Comparison of ENCODE assay signal across 13 cellular contexts in the genomic region with DNA sequence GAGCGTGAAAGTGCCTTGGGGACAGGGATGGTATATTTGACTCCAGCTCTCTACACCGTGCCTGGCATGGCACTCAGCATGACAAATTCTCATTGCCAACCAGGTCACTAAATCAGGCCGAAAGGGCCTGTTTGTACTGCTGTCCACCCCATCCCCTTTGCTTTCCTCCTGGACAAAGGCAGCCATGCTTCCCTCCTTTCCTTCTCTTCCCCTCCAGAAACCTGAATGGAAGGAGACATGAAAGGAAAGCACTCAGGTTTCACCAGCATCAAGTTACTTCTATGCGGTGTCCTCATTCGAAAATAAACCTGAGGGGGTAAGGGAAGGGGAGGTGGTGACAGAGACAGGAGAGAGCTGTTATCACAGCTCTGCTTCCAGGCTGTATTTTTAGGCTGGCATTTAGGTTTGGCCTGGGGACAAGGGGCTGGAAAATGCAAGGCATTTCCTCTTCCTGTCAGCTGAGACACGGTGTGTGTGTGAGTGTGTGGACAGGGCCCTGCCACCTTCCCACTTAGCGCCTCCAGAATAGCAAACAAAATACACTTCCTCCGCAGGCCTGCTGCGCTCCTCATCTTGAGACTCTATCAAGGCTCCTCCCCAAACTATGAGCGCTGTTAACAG.
A peak's percentile ranks its signal among the peaks of the same experiment; 100 is the strongest.
DNase-seq lines count a peak whose midpoint lies in the region; ATAC-seq and TF ChIP-seq lines count a peak whose summit lies in the region.
"Had no signal": no experiment of that assay in that cellular context is flagged by ENCODE, and none has a peak within 500 bp of the region (broad histone marks: within the 10 kb centered on the region; RNA-seq: fewer than 3 reads in every experiment).

No MANE protein-coding gene starts in this region.

- peaks cover 11 to 17% of the 10 kb centered on the region in 2 experiments for H3K9me3 Mint-ChIP-seq in H9
- H3K9me3 Mint-ChIP-seq in activated T-cell treated with anti-CD3 and anti-CD28 coated beads, Interleukin-2, amount 50 U/mL, for 24 hours: no peaks in the 10 kb centered on the region
- H3K9me3 Mint-ChIP-seq: activated CD4-positive, alpha-beta T cell treated with anti-CD3 and anti-CD28 coated beads, Interleukin-2, amount 10 ng/mL, durations not matched to agents 7 days and 5 days; activated naive CD4-positive, alpha-beta T cell treated with anti-CD3 and anti-CD28 coated beads, Interleukin-2, amount 10 ng/mL, durations not matched to agents 7 days and 5 days had no signal

- no peaks in the 10 kb centered on the region for H3K36me3 ChIP-seq in osteoblast (ENCODE audit: insufficient read depth, low read length)
- H3K36me3 ChIP-seq: neutrophil had no signal

- H2BK120ac ChIP-seq in H9 (ENCODE audit: low read depth, low read length, poor library complexity, severe bottlenecking): no peak overlapping the region

- no peak for TF ChIP-seq CTCF in H9 (conservative IDR thresholded peaks at IDR 0.05)
- TF ChIP-seq CTCF in osteoblast (IDR thresholded peaks at IDR 0.05; ENCODE audit: extremely low read depth, low read depth, low read length): no peak

- intact Hi-C loops in Right ventricle myocardium inferior (cut with DNase I): no loop called here

- no peak overlapping the region for H4K5ac ChIP-seq in H9 (ENCODE audit: insufficient read length, low read depth, low read length)

- H3K79me1 ChIP-seq in H9 (ENCODE audit: insufficient read depth, low read depth, low read length, poor library complexity, severe bottlenecking): no peaks in the 10 kb centered on the region

- H2AK5ac ChIP-seq in H9 (ENCODE audit: insufficient read length, low read length): no peak overlapping the region

- no peak overlapping the region for H2BK12ac ChIP-seq in H9 (ENCODE audit: insufficient read length, low read depth, low read length)

- H3K4me3 ChIP-seq in osteoblast (ENCODE audit: insufficient read depth, low read length): no peak overlapping the region

- H3K56ac ChIP-seq in H9 (ENCODE audit: insufficient read length, low read depth, low read length): no peak overlapping the region

- H2BK15ac ChIP-seq in H9 (ENCODE audit: low read depth, low read length): no peak overlapping the region

- no CpG with 5 or more reads among the region's 10 CpGs for WGBS in H9 (ENCODE audit: extremely low coverage, insufficient read length, low lambda C conversion rate)

- H3K4me1 ChIP-seq in H9 (ENCODE audit: insufficient read depth, low read length) (no peaks in the 10 kb centered on the region; the same call in 1 of the 2 replicates), osteoblast (ENCODE audit: insufficient read depth, low read length) (no peaks in the 10 kb centered on the region)

- no peaks in the 10 kb centered on the region for H4K20me1 ChIP-seq in H9 (ENCODE audit: control insufficient read depth, insufficient read depth, insufficient read length)
- no peaks in the 10 kb centered on the region for H4K20me1 ChIP-seq in osteoblast (ENCODE audit: insufficient read depth, low read length)

- H3T11ph ChIP-seq in H9 (ENCODE audit: low read length): no peak overlapping the region

- peak overlapping the region in 2 of 3 experiments; percentile 11 to 14; a peak in 2 of 7 replicates for H3K27ac Mint-ChIP-seq in H9
- no peak overlapping the region for H3K27ac Mint-ChIP-seq in activated T-cell treated with anti-CD3 and anti-CD28 coated beads, Interleukin-2, amount 50 U/mL, for 24 hours
- H3K27ac Mint-ChIP-seq: activated CD4-positive, alpha-beta T cell treated with anti-CD3 and anti-CD28 coated beads, Interleukin-2, amount 10 ng/mL, durations not matched to agents 7 days and 5 days; activated naive CD4-positive, alpha-beta T cell treated with anti-CD3 and anti-CD28 coated beads, Interleukin-2, amount 10 ng/mL, durations not matched to agents 7 days and 5 days; IgD-negative memory B cell had no signal

- peaks cover 17% of the 10 kb centered on the region for H3K27me3 Mint-ChIP-seq in H9 (ENCODE audit: low read depth)
- peaks cover 20% of the 10 kb centered on the region for H3K27me3 Mint-ChIP-seq in activated T-cell treated with anti-CD3 and anti-CD28 coated beads, Interleukin-2, amount 50 U/mL, for 24 hours

- H3K18ac ChIP-seq in H9 (ENCODE audit: insufficient read length, low read depth, low read length): no peak overlapping the region

- no peak overlapping the region for H2AFZ ChIP-seq in H9 (ENCODE audit: low read length)
- H2AFZ ChIP-seq in osteoblast (ENCODE audit: low read length): peak overlapping the region; percentile 8

- no peak overlapping the region for H4K91ac ChIP-seq in H9 (ENCODE audit: insufficient read length, low read depth, low read length)

- H3K9me3 ChIP-seq in H9 (ENCODE audit: control insufficient read depth, low read depth, low read length) (no peaks in the 10 kb centered on the region), osteoblast (ENCODE audit: low read depth, low read length) (no peaks in the 10 kb centered on the region)
- H3K9me3 ChIP-seq: neutrophil had no signal

- H3K27me3 ChIP-seq in H9 (ENCODE audit: insufficient read depth, low read length) (no peaks in the 10 kb centered on the region; the same call in 1 of the 2 replicates), osteoblast (ENCODE audit: insufficient read depth, low read length) (peaks cover 19% of the 10 kb centered on the region)
- H3K27me3 ChIP-seq: neutrophil had no signal

- H2BK5ac ChIP-seq in H9 (ENCODE audit: insufficient read length, low read length): no peak overlapping the region

- H3K27ac ChIP-seq in H9 (ENCODE audit: insufficient read length, low read depth, low read length) (no peak overlapping the region), osteoblast (ENCODE audit: low read depth, low read length) (no peak overlapping the region)
- H3K27ac ChIP-seq: neutrophil had no signal

- no peak overlapping the region for H3K9ac ChIP-seq in H9 (ENCODE audit: extremely low read depth, insufficient read length, low read length)

- H3K23ac ChIP-seq in H9 (ENCODE audit: insufficient read length, low read depth, low read length): no peak overlapping the region

- H4K8ac ChIP-seq in H9 (replicated peaks; ENCODE audit: insufficient read length, low read depth, low read length): no peak overlapping the region

- ATAC-seq in Right ventricle myocardium inferior (peak; percentile 93), GM18517 (IDR thresholded peaks at IDR 0.05; ENCODE audit: unreplicated experiment) (no peak)

- peaks cover 3 to 13% (median 4%) of the 10 kb centered on the region in 3 experiments for H3K36me3 Mint-ChIP-seq in H9 (ENCODE audit: insufficient read depth in 1 of 3, low read depth in 3 of 3)
- no peaks in the 10 kb centered on the region for H3K36me3 Mint-ChIP-seq in activated T-cell treated with anti-CD3 and anti-CD28 coated beads, Interleukin-2, amount 50 U/mL, for 24 hours (ENCODE audit: low read depth)
- H3K36me3 Mint-ChIP-seq: activated naive CD4-positive, alpha-beta T cell treated with anti-CD3 and anti-CD28 coated beads, Interleukin-2, amount 10 ng/mL, durations not matched to agents 7 days and 5 days; IgD-negative memory B cell had no signal

- H3K4me2 ChIP-seq in H9 (ENCODE audit: insufficient read depth, insufficient read length, low read length) (no peak overlapping the region), osteoblast (ENCODE audit: insufficient read depth, low read length) (no peak overlapping the region)

- H3K14ac ChIP-seq in H9 (ENCODE audit: insufficient read depth, low read length): no peak overlapping the region

- H3K4ac ChIP-seq in H9 (ENCODE audit: low read depth, low read length): no peak overlapping the region

- no peak for DNase-seq in H9
- peak; percentile 64 for DNase-seq in RPMI7951 (ENCODE audit: low read depth)
- no peak for DNase-seq in Right ventricle myocardium inferior (ENCODE audit: missing footprints)
- DNase-seq in osteoblast (ENCODE audit: insufficient read length, low spot score, missing footprints): peak; percentile 29
- no peak for DNase-seq in pons (ENCODE audit: low spot score)
- DNase-seq in HuH-7.5 (ENCODE audit: low spot score): no peak
- DNase-seq in activated T-cell treated with anti-CD3 and anti-CD28 coated beads, Interleukin-2, amount 50 U/mL, for 24 hours: no peak
- DNase-seq: activated CD4-positive, alpha-beta T cell treated with anti-CD3 and anti-CD28 coated beads, Interleukin-2, amount 10 ng/mL, durations not matched to agents 7 days and 5 days; activated naive CD4-positive, alpha-beta T cell treated with anti-CD3 and anti-CD28 coated beads, Interleukin-2, amount 10 ng/mL, durations not matched to agents 7 days and 5 days; stimulated activated CD4-positive, alpha-beta T cell treated with anti-CD3 and anti-CD28 coated beads, Interleukin-4, amount 100 ng/mL, for 1 hour had no signal

- no peak overlapping the region; a peak in 1 of 5 replicates for H3K4me3 Mint-ChIP-seq in H9
- no peak overlapping the region for H3K4me3 Mint-ChIP-seq in activated T-cell treated with anti-CD3 and anti-CD28 coated beads, Interleukin-2, amount 50 U/mL, for 24 hours
- H3K4me3 Mint-ChIP-seq: activated CD4-positive, alpha-beta T cell treated with anti-CD3 and anti-CD28 coated beads, Interleukin-2, amount 10 ng/mL, durations not matched to agents 7 days and 5 days; activated naive CD4-positive, alpha-beta T cell treated with anti-CD3 and anti-CD28 coated beads, Interleukin-2, amount 10 ng/mL, durations not matched to agents 7 days and 5 days; IgD-negative memory B cell had no signal

- H3K79me2 ChIP-seq in H9 (ENCODE audit: insufficient read depth, low read length) (no peaks in the 10 kb centered on the region), osteoblast (ENCODE audit: insufficient read depth, low read length) (no peaks in the 10 kb centered on the region)

- peaks cover 10 to 15% of the 10 kb centered on the region in 2 experiments for H3K4me1 Mint-ChIP-seq in H9
- peaks cover 3% of the 10 kb centered on the region for H3K4me1 Mint-ChIP-seq in activated T-cell treated with anti-CD3 and anti-CD28 coated beads, Interleukin-2, amount 50 U/mL, for 24 hours (ENCODE audit: low read depth)
- H3K4me1 Mint-ChIP-seq: activated CD4-positive, alpha-beta T cell treated with anti-CD3 and anti-CD28 coated beads, Interleukin-2, amount 10 ng/mL, durations not matched to agents 7 days and 5 days; activated naive CD4-positive, alpha-beta T cell treated with anti-CD3 and anti-CD28 coated beads, Interleukin-2, amount 10 ng/mL, durations not matched to agents 7 days and 5 days had no signal

- no peaks in the 10 kb centered on the region for H3K23me2 ChIP-seq in H9 (ENCODE audit: insufficient read length, low read depth, low read length, poor library complexity, severe bottlenecking)

- no peak overlapping the region for H2BK20ac ChIP-seq in H9 (ENCODE audit: low read depth, low read length, poor library complexity, severe bottlenecking)

Comparison
In these comparisons a context has a peak if more than half of its experiments do, and no peak if none do; other contexts are left out.
1. DNase-seq: peak in RPMI7951 (single experiment) and osteoblast (single experiment); none in H9 (single experiment), Right ventricle myocardium inferior (single experiment), pons (single experiment), HuH-7.5 (single experiment) and activated T-cell treated with anti-CD3 and anti-CD28 coated beads, Interleukin-2, amount 50 U/mL, for 24 hours (single experiment).